In the genomic region with DNA sequence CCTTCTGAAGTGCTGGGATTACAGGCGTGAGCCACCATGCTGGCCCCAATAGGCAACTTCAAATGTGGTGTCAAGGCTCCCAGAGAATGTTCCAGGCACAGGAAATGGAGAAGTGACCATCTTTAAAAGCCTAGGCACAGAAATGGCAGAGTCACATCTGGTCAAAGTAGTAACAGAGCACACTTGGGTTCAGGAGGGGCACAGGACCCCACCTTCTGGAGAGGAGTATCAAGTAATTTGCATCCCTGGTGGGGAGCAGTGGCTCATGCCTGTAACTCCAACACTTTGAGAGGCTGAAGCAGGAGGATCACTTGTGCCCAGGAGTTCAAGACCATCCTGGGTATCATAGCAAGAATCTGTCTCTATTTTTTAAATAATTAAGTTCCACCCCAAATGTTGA, we compare ENCODE assay signal across 21 cellular contexts. TPM values are rescaled to one million over a fixed set of nuclear protein-coding genes. Genes with fewer than 3 reads are reported as not detected.
A peak's percentile ranks its signal among the peaks of the same experiment; 100 is the strongest.
DNase-seq lines count a peak whose midpoint lies in the region; ATAC-seq and TF ChIP-seq lines count a peak whose summit lies in the region.
"Had no signal": no experiment of that assay in that cellular context is flagged by ENCODE, and none has a peak within 500 bp of the region (broad histone marks: within the 10 kb centered on the region; RNA-seq: fewer than 3 reads in every experiment).

No MANE protein-coding gene starts in this region.

- peaks cover 17% of the 10 kb centered on the region for H3K4me1 Mint-ChIP-seq in activated CD4-positive, alpha-beta T cell treated with anti-CD3 and anti-CD28 coated beads, Interleukin-2, amount 10 ng/mL, durations not matched to agents 24 days and 14 days
- H3K4me1 Mint-ChIP-seq in CD8-positive, alpha-beta memory T cell: peaks cover 13 to 16% (median 15%) of the 10 kb centered on the region in 3 donors
- peaks cover 6% of the 10 kb centered on the region for H3K4me1 Mint-ChIP-seq in WTC11
- H3K4me1 Mint-ChIP-seq in naive thymus-derived CD4-positive, alpha-beta T cell: peaks cover 11 to 18% (median 14%) of the 10 kb centered on the region in 7 donors

- POLR2A ChIA-PET in CD8-positive, alpha-beta memory T cell (lab: Charles Lee): interaction anchor here (2.2 kb wide), 1 partner anchor 31 kb away, joined by 14 read pairs; the partner anchor contains the start of gene POLDIP3
- POLR2A ChIA-PET in WTC11 (lab: Charles Lee): no interaction called here
- POLR2A ChIA-PET in naive thymus-derived CD4-positive, alpha-beta T cell (lab: Charles Lee): interaction anchor here (0.6 kb wide), 1 partner anchor 142 kb away, joined by 3 read pairs; no protein-coding TSS in a partner anchor

- DNase-seq in activated CD4-positive, alpha-beta T cell treated with anti-CD3 and anti-CD28 coated beads, Interleukin-2, amount 10 ng/mL, durations not matched to agents 24 days and 14 days: no peak
- DNase-seq in activated CD4-positive, alpha-beta T cell treated with anti-CD3 and anti-CD28 coated beads for 1 hour: no peak
- no peak for DNase-seq in CD8-positive, alpha-beta memory T cell
- no peak for DNase-seq in WTC11 (ENCODE audit: low spot score)
- DNase-seq in naive thymus-derived CD4-positive, alpha-beta T cell: no peak
- DNase-seq in retina: no peak
- DNase-seq in mucosa of descending colon: no peak
- no peak for DNase-seq in globus pallidus (ENCODE audit: low spot score)
- DNase-seq: 8988T; activated T-cell treated with anti-CD3 and anti-CD28 coated beads, Interleukin-2, amount 50 U/mL, for 1 hour; adrenal gland; BE2C; heart left ventricle; NCI-H1417; NCI-H69; Right ventricle myocardium superior; spleen; stimulated activated CD4-positive, alpha-beta T cell treated with anti-CD3 and anti-CD28 coated beads, Interleukin-4, amount 100 ng/mL, for 24 hours; upper lobe of right lung had no signal

- no peak overlapping the region for H3K27ac ChIP-seq in CD8-positive, alpha-beta memory T cell (ENCODE audit: low read depth, low read length)
- no peak overlapping the region for H3K27ac ChIP-seq in naive thymus-derived CD4-positive, alpha-beta T cell (ENCODE audit: low read depth, low read length)
- H3K27ac ChIP-seq: adrenal gland, upper lobe of right lung had no signal

- H3K9me3 ChIP-seq in CD8-positive, alpha-beta memory T cell (ENCODE audit: low read length): no peaks in the 10 kb centered on the region
- no peaks in the 10 kb centered on the region for H3K9me3 ChIP-seq in naive thymus-derived CD4-positive, alpha-beta T cell (ENCODE audit: control insufficient read depth in 2 of 3, low read length in 3 of 3)
- H3K9me3 ChIP-seq in mucosa of descending colon: no peaks in the 10 kb centered on the region
- H3K9me3 ChIP-seq: adrenal gland, BE2C, heart left ventricle, spleen, upper lobe of right lung had no signal

- H3K36me3 ChIP-seq in CD8-positive, alpha-beta memory T cell (ENCODE audit: insufficient read depth, low read length): peaks cover 38% of the 10 kb centered on the region
- peaks cover 8 to 61% (median 17%) of the 10 kb centered on the region in 3 experiments for H3K36me3 ChIP-seq in naive thymus-derived CD4-positive, alpha-beta T cell (ENCODE audit: control insufficient read depth in 2 of 3, insufficient read depth in 3 of 3, low read length in 3 of 3)
- peaks cover 3% of the 10 kb centered on the region for H3K36me3 ChIP-seq in mucosa of descending colon (ENCODE audit: low read depth)

- no peak overlapping the region for H3K27ac Mint-ChIP-seq in activated CD4-positive, alpha-beta T cell treated with anti-CD3 and anti-CD28 coated beads, Interleukin-2, amount 10 ng/mL, durations not matched to agents 24 days and 14 days
- peak overlapping the region in 1 of 8 donors; percentile 63 for H3K27ac Mint-ChIP-seq in CD8-positive, alpha-beta memory T cell
- H3K27ac Mint-ChIP-seq in WTC11: peak overlapping the region; percentile 84; the same call in 1 of the 2 replicates
- peak overlapping the region in 3 of 9 donors; percentile 40 to 88 (median 62) for H3K27ac Mint-ChIP-seq in naive thymus-derived CD4-positive, alpha-beta T cell

- ATAC-seq in WTC11 (no peak), mucosa of descending colon (no peak)
- ATAC-seq in naive thymus-derived CD4-positive, alpha-beta T cell: no peak
- ATAC-seq: upper lobe of right lung had no signal

- peaks cover 9% of the 10 kb centered on the region for H3K4me1 ChIP-seq in CD8-positive, alpha-beta memory T cell (ENCODE audit: insufficient read depth, low read length)
- H3K4me1 ChIP-seq in naive thymus-derived CD4-positive, alpha-beta T cell (ENCODE audit: control insufficient read depth in 2 of 2, insufficient read depth in 2 of 2, low read length in 2 of 2): peaks cover 5 to 10% of the 10 kb centered on the region in 2 donors
- H3K4me1 ChIP-seq in mucosa of descending colon (ENCODE audit: low read depth): peaks cover 8% of the 10 kb centered on the region
- H3K4me1 ChIP-seq: BE2C had no signal

- H3K36me3 Mint-ChIP-seq in activated CD4-positive, alpha-beta T cell treated with anti-CD3 and anti-CD28 coated beads, Interleukin-2, amount 10 ng/mL, durations not matched to agents 24 days and 14 days (ENCODE audit: low read depth): peaks cover 56% of the 10 kb centered on the region
- H3K36me3 Mint-ChIP-seq in CD8-positive, alpha-beta memory T cell: peaks cover 0 to 66% (median 6%) of the 10 kb centered on the region in 3 donors
- H3K36me3 Mint-ChIP-seq in WTC11: peaks cover 45% of the 10 kb centered on the region
- peaks cover 4 to 33% (median 13%) of the 10 kb centered on the region in 5 donors for H3K36me3 Mint-ChIP-seq in naive thymus-derived CD4-positive, alpha-beta T cell

- H3K9me3 Mint-ChIP-seq in activated CD4-positive, alpha-beta T cell treated with anti-CD3 and anti-CD28 coated beads, Interleukin-2, amount 10 ng/mL, durations not matched to agents 24 days and 14 days: no peaks in the 10 kb centered on the region
- H3K9me3 Mint-ChIP-seq in CD8-positive, alpha-beta memory T cell: no peaks in the 10 kb centered on the region
- no peaks in the 10 kb centered on the region for H3K9me3 Mint-ChIP-seq in WTC11
- no peaks in the 10 kb centered on the region for H3K9me3 Mint-ChIP-seq in naive thymus-derived CD4-positive, alpha-beta T cell
- H3K9me3 Mint-ChIP-seq: dendritic cell treated with granulocyte-macrophage colony-stimulating factor and Interleukin-4, amounts not matched to agents 40 ng/mL and 50 ng/mL, for 4 days had no signal

- no peak for TF ChIP-seq CTCF in WTC11 (IDR thresholded peaks at IDR 0.05)
- no peak for TF ChIP-seq CTCF in mucosa of descending colon (IDR thresholded peaks at IDR 0.05)

- no peaks in the 10 kb centered on the region for H3K27me3 ChIP-seq in CD8-positive, alpha-beta memory T cell (ENCODE audit: insufficient read depth, low read length, poor library complexity, severe bottlenecking)
- no peaks in the 10 kb centered on the region for H3K27me3 ChIP-seq in naive thymus-derived CD4-positive, alpha-beta T cell (ENCODE audit: control insufficient read depth in 2 of 2, insufficient read depth in 2 of 2, low read length in 2 of 2)
- H3K27me3 ChIP-seq: adrenal gland, BE2C, cardiac muscle cell, heart left ventricle, spleen, upper lobe of right lung had no signal

- H3K27me3 Mint-ChIP-seq in activated CD4-positive, alpha-beta T cell treated with anti-CD3 and anti-CD28 coated beads, Interleukin-2, amount 10 ng/mL, durations not matched to agents 24 days and 14 days: no peaks in the 10 kb centered on the region
- no peaks in the 10 kb centered on the region for H3K27me3 Mint-ChIP-seq in CD8-positive, alpha-beta memory T cell
- no peaks in the 10 kb centered on the region for H3K27me3 Mint-ChIP-seq in WTC11 (ENCODE audit: low read depth)
- H3K27me3 Mint-ChIP-seq in naive thymus-derived CD4-positive, alpha-beta T cell: no peaks in the 10 kb centered on the region
- H3K27me3 Mint-ChIP-seq: dendritic cell treated with granulocyte-macrophage colony-stimulating factor and Interleukin-4, amounts not matched to agents 40 ng/mL and 50 ng/mL, for 4 days had no signal

- no peak overlapping the region for H3K4me3 ChIP-seq in CD8-positive, alpha-beta memory T cell (ENCODE audit: low read length)
- no peak overlapping the region for H3K4me3 ChIP-seq in naive thymus-derived CD4-positive, alpha-beta T cell (ENCODE audit: low read length)
- no peak overlapping the region for H3K4me3 ChIP-seq in mucosa of descending colon
- H3K4me3 ChIP-seq: adrenal gland, cardiac muscle cell, upper lobe of right lung had no signal

- intact Hi-C loops in activated CD4-positive, alpha-beta T cell treated with anti-CD3 and anti-CD28 coated beads, Interleukin-2, amount 10 ng/mL, durations not matched to agents 24 days and 14 days (cut with micrococcal nuclease): loop anchor here (2.0 kb wide), 1 partner anchor 32 kb away; the partner anchor contains the start of gene POLDIP3
- intact Hi-C loops in naive thymus-derived CD4-positive, alpha-beta T cell (cut with micrococcal nuclease): loop anchor here (1.0 to 2.0 kb wide), 2 partner anchors 31 to 66 kb away; partner anchors contain the start of genes POLDIP3 (in 2 of the 2) and CYB5R3 (in 1 of the 2)
- intact Hi-C loops in mucosa of descending colon (cut with DNase I, micrococcal nuclease): no loop called here

- H3K4me3 Mint-ChIP-seq in activated CD4-positive, alpha-beta T cell treated with anti-CD3 and anti-CD28 coated beads, Interleukin-2, amount 10 ng/mL, durations not matched to agents 24 days and 14 days: peak overlapping the region; percentile 98
- peak overlapping the region in 5 of 7 donors; percentile 66 to 97 (median 90) for H3K4me3 Mint-ChIP-seq in CD8-positive, alpha-beta memory T cell
- peak overlapping the region; percentile 95; the same call in 1 of the 2 replicates for H3K4me3 Mint-ChIP-seq in WTC11
- peak overlapping the region in 6 of 10 donors; percentile 25 to 99 (median 90) for H3K4me3 Mint-ChIP-seq in naive thymus-derived CD4-positive, alpha-beta T cell
- H3K4me3 Mint-ChIP-seq: dendritic cell treated with granulocyte-macrophage colony-stimulating factor and Interleukin-4, amounts not matched to agents 40 ng/mL and 50 ng/mL, for 4 days had no signal

- CTCF ChIA-PET in CD8-positive, alpha-beta memory T cell (lab: Charles Lee): interaction anchor here (1.3 kb wide), 1 partner anchor 23 kb away, joined by 3 read pairs; no protein-coding TSS in a partner anchor
- CTCF ChIA-PET in WTC11 (lab: Charles Lee): interaction anchor here (1.2 kb wide), 1 partner anchor 32 kb away, joined by 5 read pairs; the partner anchor contains the start of gene POLDIP3
- CTCF ChIA-PET in naive thymus-derived CD4-positive, alpha-beta T cell (lab: Charles Lee): no interaction called here

RNA-seq across cellular contexts. Expression of gene SERHL2, which starts 29.2 kb away (rescaled TPM):
- total RNA-seq in activated CD4-positive, alpha-beta T cell treated with anti-CD3 and anti-CD28 coated beads, Interleukin-2, amount 10 ng/mL, durations not matched to agents 24 days and 14 days: 2.2 and 2.3 TPM in 2 replicates
- 1 to 10 TPM; 1.3 to 1.4 TPM for total RNA-seq in CD8-positive, alpha-beta memory T cell
- polyA plus RNA-seq in CD8-positive, alpha-beta memory T cell: 0.60 TPM
- total RNA-seq in WTC11 (2021) (0.37 to 1.1 TPM (median 0.92 TPM) in 3 replicates), mucosa of descending colon (1 to 10 TPM in 1 of 3 donors, under 1 TPM in 2; 0.52 to 2.5 (median 0.89) TPM)
- total RNA-seq in naive thymus-derived CD4-positive, alpha-beta T cell: 1 to 10 TPM in 1 of 5 experiments, under 1 TPM in 3, not detected in 1; 0.27 to 1.0 (median 0.82) TPM
- polyA plus RNA-seq in naive thymus-derived CD4-positive, alpha-beta T cell: under 1 TPM; 0.25 to 0.28 TPM

RNA-seq across cellular contexts. Expression of gene POLDIP3, which starts 31.7 kb away (rescaled TPM):
- total RNA-seq in activated CD4-positive, alpha-beta T cell treated with anti-CD3 and anti-CD28 coated beads, Interleukin-2, amount 10 ng/mL, durations not matched to agents 24 days and 14 days: 75.4 and 85.3 TPM in 2 replicates
- total RNA-seq in CD8-positive, alpha-beta memory T cell: 10 to 100 TPM; 80.0 to 82.8 TPM
- 78.0 TPM for polyA plus RNA-seq in CD8-positive, alpha-beta memory T cell
- total RNA-seq in WTC11 (2021) (73.2 to 88.7 TPM (median 82.1 TPM) in 3 replicates), mucosa of descending colon (10 to 100 TPM; 58.6 to 65.8 (median 65.0) TPM)
- 10 to 100 TPM; 62.5 to 86.7 (median 75.2) TPM for total RNA-seq in naive thymus-derived CD4-positive, alpha-beta T cell
- polyA plus RNA-seq in naive thymus-derived CD4-positive, alpha-beta T cell: 100 to 1,000 TPM in 1 of 2 donors, 10 to 100 TPM in 1; 60.7 to 109 TPM

RNA-seq across cellular contexts. Expression of gene ATP5MGL, which starts 57.4 kb away (rescaled TPM):
- 0.98 and 1.2 TPM in 2 replicates for total RNA-seq in activated CD4-positive, alpha-beta T cell treated with anti-CD3 and anti-CD28 coated beads, Interleukin-2, amount 10 ng/mL, durations not matched to agents 24 days and 14 days
- total RNA-seq in CD8-positive, alpha-beta memory T cell: under 1 TPM; 0.51 to 0.74 TPM
- 0.51 TPM for polyA plus RNA-seq in CD8-positive, alpha-beta memory T cell
- 0.23 to 0.74 TPM (median 0.25 TPM) in 3 replicates for total RNA-seq in WTC11 (2021)
- total RNA-seq in naive thymus-derived CD4-positive, alpha-beta T cell: 1 to 10 TPM; 1.1 to 5.0 (median 1.5) TPM
- polyA plus RNA-seq in naive thymus-derived CD4-positive, alpha-beta T cell: under 1 TPM; 0.35 to 0.45 TPM
- 1 to 10 TPM in 2 of 3 donors, under 1 TPM in 1; 0.92 to 1.7 (median 1.2) TPM for total RNA-seq in mucosa of descending colon
- polyA plus RNA-seq: adrenal gland, spleen had no signal

Comparison
In these comparisons a context has a peak if more than half of its experiments do, and no peak if none do; other contexts are left out.
1. intact Hi-C loops: an anchor here in activated CD4-positive, alpha-beta T cell treated with anti-CD3 and anti-CD28 coated beads, Interleukin-2, amount 10 ng/mL, durations not matched to agents 24 days and 14 days (2.0 kb wide) and naive thymus-derived CD4-positive, alpha-beta T cell (1.0 to 2.0 kb wide); none called in mucosa of descending colon.